In the genomic region with DNA sequence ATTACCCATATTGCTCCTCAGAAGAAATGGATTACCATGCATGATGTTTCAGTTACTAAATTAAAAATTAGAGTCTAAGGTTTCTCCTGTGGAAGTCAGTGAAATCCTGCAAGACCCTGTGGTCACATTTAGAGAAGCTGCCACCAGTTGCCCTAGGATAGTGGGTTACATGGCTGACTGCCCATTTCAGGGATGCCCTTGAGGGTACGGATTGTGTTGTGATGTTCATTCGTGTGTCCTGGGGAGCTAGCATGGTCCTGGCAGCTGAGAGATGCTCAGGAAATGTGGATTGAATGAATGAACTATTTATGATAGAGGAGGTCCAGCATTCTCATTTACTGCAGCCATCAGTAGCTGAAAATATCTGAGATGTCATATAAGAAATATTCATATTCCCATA, we compare ENCODE assay signal across 27 cellular contexts. TPM values are rescaled to one million over a fixed set of nuclear protein-coding genes. Genes with fewer than 3 reads are reported as not detected.
"Had no signal": no experiment of that assay in that cellular context is flagged by ENCODE, and none has a peak within 500 bp of the region (broad histone marks: within the 10 kb centered on the region; RNA-seq: fewer than 3 reads in every experiment).

No MANE protein-coding gene starts in this region.

- H3K27me3 ChIP-seq: heart left ventricle, left lung, ovary, testis, thyroid gland, transverse colon, upper lobe of left lung had no signal

- H3K36me3 Mint-ChIP-seq: natural killer cell had no signal

- H3K4me1 ChIP-seq: heart left ventricle, left lung, lower lobe of right lung, stomach, testis, thyroid gland, transverse colon, upper lobe of left lung had no signal

- ATAC-seq: heart left ventricle; left colon; left lung; lower lobe of right lung; mucosa of descending colon; natural killer cell; right cardiac atrium; stimulated activated naive B cell treated with anti-CD40 and anti-IgM and Interleukin-4, amounts not matched to agents 10 μg/mL and 1 μg/mL and 100 μg/mL, for 72 hours; stimulated activated naive CD8-positive, alpha-beta T cell treated with anti-CD3 and anti-CD28 coated beads, Interleukin-15, Interleukin-2, amounts not matched to agents 100 U/mL and 50 U/mL, for 24 hours had no signal

- H3K27ac ChIP-seq: heart left ventricle, left lung, lower lobe of right lung, ovary, skin epidermis, stomach, testis, thyroid gland, transverse colon, upper lobe of left lung had no signal

- H3K36me3 ChIP-seq: heart left ventricle, left lung, lower lobe of right lung, ovary, stomach, thyroid gland, transverse colon, upper lobe of left lung had no signal

- DNase-seq: heart left ventricle; immature natural killer cell; kidney; left colon; left lung; lower lobe of right lung; mesenchymal stem cell; mucosa of descending colon; naive B cell; natural killer cell; nephron progenitor cell; ovary; right cardiac atrium; stimulated activated CD4-positive, alpha-beta T cell treated with anti-CD3 and anti-CD28 coated beads, Interleukin-12 subunit alpha, Interleukin-12 subunit beta, amount 100 ng/mL, for 4 hours; stimulated activated CD4-positive, alpha-beta T cell treated with anti-CD3 and anti-CD28 coated beads, Interleukin-15, amount 100 ng/mL, for 24 hours; stimulated activated CD4-positive, alpha-beta T cell treated with anti-CD3 and anti-CD28 coated beads, Interleukin-2, amount 100 ng/mL, for 24 hours; stimulated activated CD4-positive, alpha-beta T cell treated with anti-CD3 and anti-CD28 coated beads, Interleukin-4, amount 100 ng/mL, for 1 hour; stimulated activated naive B cell treated with anti-CD40 and anti-IgM and Interleukin-4, amounts not matched to agents 10 μg/mL and 1 μg/mL and 100 μg/mL, for 72 hours; stimulated activated naive CD8-positive, alpha-beta T cell treated with anti-CD3 and anti-CD28 coated beads, Interleukin-15, Interleukin-2, amounts not matched to agents 100 U/mL and 50 U/mL, for 24 hours; stomach; testis; thyroid gland; transverse colon; upper lobe of left lung had no signal

- H3K4me1 Mint-ChIP-seq: immature natural killer cell; naive B cell; natural killer cell; nephron progenitor cell; stimulated activated naive B cell treated with anti-CD40 and anti-IgM and Interleukin-4, amounts not matched to agents 10 μg/mL and 1 μg/mL and 100 μg/mL, for 72 hours had no signal

- H3K4me3 Mint-ChIP-seq: immature natural killer cell; natural killer cell; nephron progenitor cell; stimulated activated naive B cell treated with anti-CD40 and anti-IgM and Interleukin-4, amounts not matched to agents 10 μg/mL and 1 μg/mL and 100 μg/mL, for 72 hours had no signal

- H3K9me3 ChIP-seq: mucosa of descending colon, ovary, testis, thyroid gland, transverse colon had no signal

- H3K4me3 ChIP-seq: heart left ventricle, left lung, lower lobe of right lung, mucosa of descending colon, ovary, skin epidermis, stomach, testis, thyroid gland, transverse colon, upper lobe of left lung had no signal

- H3K9me3 Mint-ChIP-seq: nephron progenitor cell had no signal

- H3K27ac Mint-ChIP-seq: immature natural killer cell; naive B cell; natural killer cell; nephron progenitor cell; progenitor cell of endocrine pancreas; stimulated activated naive B cell treated with anti-CD40 and anti-IgM and Interleukin-4, amounts not matched to agents 10 μg/mL and 1 μg/mL and 100 μg/mL, for 72 hours had no signal

RNA-seq across cellular contexts. Expression of a gene that starts 55.1 kb away (rescaled TPM):
- total RNA-seq: natural killer cell, pulmonary artery endothelial cell had no signal
- polyA plus RNA-seq: immature natural killer cell had no signal
